In the genomic region with DNA sequence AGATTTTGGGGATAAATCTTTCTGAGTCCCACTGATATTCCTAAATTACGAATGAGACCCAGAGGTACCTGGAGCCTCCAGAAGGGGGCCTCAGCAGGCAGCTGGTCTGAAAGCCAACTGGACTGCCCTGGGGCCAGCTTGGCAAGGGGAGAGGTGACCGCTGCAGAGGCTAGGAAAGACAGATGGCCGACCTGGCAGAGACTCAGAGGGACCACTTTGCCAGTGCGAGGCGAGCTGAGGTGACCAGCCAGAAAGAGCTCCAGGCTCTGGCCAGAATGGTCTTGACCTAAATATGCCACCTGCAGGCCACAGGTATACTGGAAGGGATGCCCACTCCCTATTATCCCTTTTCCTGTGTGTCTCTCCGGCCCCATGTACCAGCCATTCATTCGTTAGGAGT, we compare ENCODE assay signal across 11 cellular contexts.
DNase-seq lines count a peak whose midpoint lies in the region; ATAC-seq, FAIRE-seq and TF ChIP-seq lines count a peak whose summit lies in the region.
"Had no signal": no experiment of that assay in that cellular context is flagged by ENCODE, and none has a peak within 500 bp of the region (broad histone marks: within the 10 kb centered on the region; RNA-seq: fewer than 3 reads in every experiment).

No MANE protein-coding gene starts in this region.

- H3K27ac Mint-ChIP-seq in Calu3 (ENCODE audit: unreplicated experiment), result no peak overlapping the region
- H3K27ac Mint-ChIP-seq in activated naive CD4-positive, alpha-beta T cell treated with anti-CD3 and anti-CD28 coated beads for 36 hours, result no peak overlapping the region

- no peaks in the 10 kb centered on the region for H3K4me1 Mint-ChIP-seq in Calu3 (ENCODE audit: low read depth, unreplicated experiment)
- no peaks in the 10 kb centered on the region for H3K4me1 Mint-ChIP-seq in activated naive CD4-positive, alpha-beta T cell treated with anti-CD3 and anti-CD28 coated beads for 36 hours (ENCODE audit: low read depth)

- no peak overlapping the region for H3K9ac ChIP-seq in HepG2 (ENCODE audit: insufficient read depth, low read depth, low read length)

- H3K4me2 ChIP-seq in HepG2 (ENCODE audit: low read depth, low read length), result no peak overlapping the region

- no peaks in the 10 kb centered on the region for H3K79me2 ChIP-seq in HepG2 (ENCODE audit: insufficient read depth, low read length)

- H3K36me3 Mint-ChIP-seq in Calu3 (ENCODE audit: insufficient read depth, unreplicated experiment), result no peaks in the 10 kb centered on the region
- no peaks in the 10 kb centered on the region for H3K36me3 Mint-ChIP-seq in activated naive CD4-positive, alpha-beta T cell treated with anti-CD3 and anti-CD28 coated beads for 36 hours (ENCODE audit: low read depth)

- no TSS peak for BruUV-seq in Calu3 (replicated peaks; lab: Mats Ljungman, UMichigan)
- BruUV-seq in HepG2 (replicated peaks; lab: Mats Ljungman, UMichigan), result no TSS peak

- intact Hi-C loops in Calu3 (cut with micrococcal nuclease; ENCODE audit: unreplicated experiment) (loop anchor here (2.0 kb wide), 2 partner anchors 230 to 376 kb away; no protein-coding TSS in a partner anchor), HepG2 (cut with micrococcal nuclease; ENCODE audit: unreplicated experiment) (loop anchor here (1.0 kb wide), 1 partner anchor 269 kb away; no protein-coding TSS in a partner anchor), left lung (cut with DNase I) (no loop called here)
- intact Hi-C loops in activated naive CD4-positive, alpha-beta T cell treated with anti-CD3 and anti-CD28 coated beads for 36 hours (cut with micrococcal nuclease), result no loop called here

- peak; percentile 34 for DNase-seq in Calu3
- DNase-seq in H7, result peak; percentile 51
- no peak for DNase-seq in HepG2 (ENCODE audit: low spot score)
- DNase-seq in NCI-H2227 treated with DMSO at 0.1 percent for 48 hours (lab: John Stamatoyannopoulos, UW), result no peak
- no peak for DNase-seq in left lung
- no peak for DNase-seq in activated naive CD4-positive, alpha-beta T cell treated with anti-CD3 and anti-CD28 coated beads for 36 hours
- DNase-seq: left cardiac atrium, uterus had no signal

- H3K27ac ChIP-seq in HepG2 (ENCODE audit: extremely low read length, insufficient read depth, low read length) (no peak overlapping the region), left lung (no peak overlapping the region)
- H3K27ac ChIP-seq: uterus had no signal

- no peaks in the 10 kb centered on the region for H3K27me3 Mint-ChIP-seq in Calu3 (ENCODE audit: unreplicated experiment)
- H3K27me3 Mint-ChIP-seq in activated naive CD4-positive, alpha-beta T cell treated with anti-CD3 and anti-CD28 coated beads for 36 hours (ENCODE audit: low read depth), result no peaks in the 10 kb centered on the region

- no peak for TF ChIP-seq EP300 in HepG2 (IDR thresholded peaks at IDR 0.05; ENCODE audit: low read depth in 2 of 2, low read length in 2 of 2)
- no peak for TF ChIP-seq EP300 in HepG2 (CRISPR knock-in tag; IDR thresholded peaks at IDR 0.05; ENCODE audit: borderline replicate concordance)

- ATAC-seq in SK-N-SH treated with all-trans-retinoic acid at 6 μM for 48 hours, result peak; percentile 88
- ATAC-seq in HepG2, result peak; percentile 83
- no peak for ATAC-seq in left lung
- no peak for ATAC-seq in HG03439 (IDR thresholded peaks at IDR 0.05; ENCODE audit: unreplicated experiment)

- H3K27me3 ChIP-seq in H7 (ENCODE audit: control insufficient read depth, insufficient read depth, low read length) (no peaks in the 10 kb centered on the region), HepG2 (ENCODE audit: control insufficient read depth in 1 of 2, insufficient read depth in 2 of 2, low read length in 2 of 2) (no peaks in the 10 kb centered on the region), left lung (no peaks in the 10 kb centered on the region)
- H3K27me3 ChIP-seq: dorsolateral prefrontal cortex, uterus had no signal

- H3K4me3 ChIP-seq in H7 (ENCODE audit: insufficient read depth, low read depth, low read length) (no peak overlapping the region), HepG2 (replicated peaks in 1 of 3; ENCODE audit: insufficient read depth in 1 of 3, low read depth in 2 of 3, low read length in 3 of 3) (no peak overlapping the region), left lung (no peak overlapping the region)
- H3K4me3 ChIP-seq: dorsolateral prefrontal cortex, uterus had no signal

- TF ChIP-seq RAD21 in HepG2 (CRISPR knock-in tag; IDR thresholded peaks at IDR 0.05), result no peak

- H3K9me3 ChIP-seq in HepG2 (ENCODE audit: low read length) (no peaks in the 10 kb centered on the region), left lung (no peaks in the 10 kb centered on the region)
- H3K9me3 ChIP-seq: uterus had no signal

- POLR2A ChIA-PET in HepG2 (lab: Yijun Ruan, JAX), result no interaction called here

- CTCF ChIA-PET in Calu3 (lab: Charles Lee), result interaction anchor here (0.6 to 1.7 kb wide), 3 partner anchors 229 to 349 kb away, joined by 3 to 4 read pairs (median 4); no protein-coding TSS in a partner anchor
- CTCF ChIA-PET in HepG2 (lab: Yijun Ruan, JAX; ENCODE audit: low intra/inter-chr PET ratio, low total read pairs), result no interaction called here
- CTCF ChIA-PET in activated naive CD4-positive, alpha-beta T cell treated with anti-CD3 and anti-CD28 coated beads for 36 hours (lab: Charles Lee), result interaction anchor here (1.2 kb wide), 1 partner anchor 347 kb away, joined by 3 read pairs; no protein-coding TSS in a partner anchor

- no peaks in the 10 kb centered on the region for H3K9me3 Mint-ChIP-seq in Calu3 (ENCODE audit: low read depth, unreplicated experiment)
- peaks cover 2% of the 10 kb centered on the region for H3K9me3 Mint-ChIP-seq in activated naive CD4-positive, alpha-beta T cell treated with anti-CD3 and anti-CD28 coated beads for 36 hours

- 17% methylated on average over 7 of the region's 7 CpGs for WGBS in HepG2 (ENCODE audit: low lambda C conversion rate)

- H3K36me3 ChIP-seq in H7 (replicated peaks; ENCODE audit: control insufficient read depth, insufficient read depth, low read length) (no peaks in the 10 kb centered on the region), HepG2 (replicated peaks in 1 of 2; ENCODE audit: control insufficient read depth in 1 of 2, insufficient read depth in 2 of 2, low read length in 2 of 2) (no peaks in the 10 kb centered on the region), left lung (no peaks in the 10 kb centered on the region)
- H3K36me3 ChIP-seq: uterus had no signal

- no peaks in the 10 kb centered on the region for H4K20me1 ChIP-seq in HepG2 (ENCODE audit: insufficient read depth, low read length)

- H2AFZ ChIP-seq in HepG2 (ENCODE audit: low read length), result no peak overlapping the region

- no peak for FAIRE-seq in HepG2 (lab: Jason Lieb, UNC)

- in situ Hi-C loops in HepG2 (cut with HindIII; ENCODE audit: extremely low pct_ligation_motif_present, low pct_unique_long_range_greater_than_20kb), result no loop called here

- H3K4me3 Mint-ChIP-seq in Calu3 (ENCODE audit: low read depth, unreplicated experiment), result no peak overlapping the region
- no peak overlapping the region for H3K4me3 Mint-ChIP-seq in activated naive CD4-positive, alpha-beta T cell treated with anti-CD3 and anti-CD28 coated beads for 36 hours

- no peak for TF ChIP-seq POLR2A in HepG2 (IDR thresholded peaks at IDR 0.05; ENCODE audit: insufficient read depth in 1 of 2, low read depth in 2 of 2, low read length in 2 of 2)

- TF ChIP-seq CTCF in Calu3 (IDR thresholded peaks at IDR 0.05; ENCODE audit: unreplicated experiment) (peak; percentile 51), HepG2 (CRISPR knock-in tag; IDR thresholded peaks at IDR 0.05) (0 out of 2 replicates have a peak, but pooled peaks have one; percentile 39), left lung (IDR thresholded peaks at IDR 0.05) (no peak)

- no peaks in the 10 kb centered on the region for H3K4me1 ChIP-seq in HepG2 (ENCODE audit: insufficient read depth, low read length)
- H3K4me1 ChIP-seq in left lung, result no peaks in the 10 kb centered on the region
- H3K4me1 ChIP-seq: uterus had no signal

TF ChIP-seq in SK-N-SH treated with all-trans-retinoic acid at 6 μM for 48 hours, 23 proteins besides CTCF, POLR2A, EP300 and RAD21 (continues in another document):
- TF ChIP-seq, protein P1, sequence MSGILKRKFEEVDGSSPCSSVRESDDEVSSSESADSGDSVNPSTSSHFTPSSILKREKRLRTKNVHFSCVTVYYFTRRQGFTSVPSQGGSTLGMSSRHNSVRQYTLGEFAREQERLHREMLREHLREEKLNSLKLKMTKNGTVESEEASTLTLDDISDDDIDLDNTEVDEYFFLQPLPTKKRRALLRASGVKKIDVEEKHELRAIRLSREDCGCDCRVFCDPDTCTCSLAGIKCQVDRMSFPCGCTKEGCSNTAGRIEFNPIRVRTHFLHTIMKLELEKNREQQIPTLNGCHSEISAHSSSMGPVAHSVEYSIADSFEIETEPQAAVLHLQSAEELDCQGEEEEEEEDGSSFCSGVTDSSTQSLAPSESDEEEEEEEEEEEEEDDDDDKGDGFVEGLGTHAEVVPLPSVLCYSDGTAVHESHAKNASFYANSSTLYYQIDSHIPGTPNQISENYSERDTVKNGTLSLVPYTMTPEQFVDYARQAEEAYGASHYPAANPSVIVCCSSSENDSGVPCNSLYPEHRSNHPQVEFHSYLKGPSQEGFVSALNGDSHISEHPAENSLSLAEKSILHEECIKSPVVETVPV (CRISPR knock-in tag; IDR thresholded peaks at IDR 0.05), result no peak

TF ChIP-seq in HepG2, 621 proteins besides CTCF, POLR2A, EP300 and RAD21:
- TF ChIP-seq STAG1 (CRISPR knock-in tag; IDR thresholded peaks at IDR 0.05) (0 out of 2 replicates have a peak, but pooled peaks have one; percentile 24), KAT8 (CRISPR knock-in tag; IDR thresholded peaks at IDR 0.05) (no peak)

Comparison
In these comparisons a context has a peak if more than half of its experiments do, and no peak if none do; other contexts are left out.
1. DNase-seq: peak in Calu3 (single experiment) and H7 (single experiment); none in HepG2 (single experiment), NCI-H2227 treated with DMSO at 0.1 percent for 48 hours (single experiment), left lung (0 of 2) and activated naive CD4-positive, alpha-beta T cell treated with anti-CD3 and anti-CD28 coated beads for 36 hours (single experiment).
2. CTCF ChIP-seq: peak in Calu3 (single experiment) and HepG2 (single experiment); none in left lung (0 of 2).
3. ATAC-seq: peak in SK-N-SH treated with all-trans-retinoic acid at 6 μM for 48 hours (single experiment) and HepG2 (single experiment); none in left lung (single experiment) and HG03439 (single experiment).
4. intact Hi-C loops: an anchor here in Calu3 (2.0 kb wide) and HepG2 (1.0 kb wide); none called in left lung and activated naive CD4-positive, alpha-beta T cell treated with anti-CD3 and anti-CD28 coated beads for 36 hours.